22 cellular contexts compared by ENCODE assay signal in the genomic region with DNA sequence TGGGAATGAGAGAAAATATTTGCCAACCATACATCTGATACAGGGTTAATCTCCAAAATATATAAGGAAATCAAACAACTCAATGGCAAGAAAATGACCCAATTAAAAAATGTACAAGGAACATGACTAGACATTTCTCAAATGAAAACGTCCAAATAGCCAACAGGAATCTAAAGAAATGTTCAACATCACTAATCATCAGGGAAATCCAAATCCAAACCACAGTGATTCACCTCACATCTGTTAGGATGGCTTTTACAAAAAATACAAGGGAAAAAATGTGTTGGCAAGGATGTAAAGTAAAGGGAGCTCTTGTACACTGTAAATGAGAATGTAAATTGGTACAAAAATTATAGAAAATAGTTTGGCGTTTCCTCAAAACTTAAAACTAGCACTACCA.
"Had no signal": no experiment of that assay in that cellular context is flagged by ENCODE, and none has a peak within 500 bp of the region (broad histone marks: within the 10 kb centered on the region; RNA-seq: fewer than 3 reads in every experiment).

No MANE protein-coding gene starts in this region.

- H3K27ac ChIP-seq: cardiac muscle cell, colonic mucosa, epithelial cell of prostate, heart right ventricle, right atrium auricular region, spleen, tibial nerve had no signal

- H3K27me3 Mint-ChIP-seq: activated CD4-positive, alpha-beta T cell treated with anti-CD3 and anti-CD28 coated beads for 36 hours; brain had no signal

- DNase-seq: activated CD4-positive, alpha-beta T cell treated with anti-CD3 and anti-CD28 coated beads for 36 hours; activated CD4-positive, CD25-positive, alpha-beta regulatory T cell; activated naive CD4-positive, alpha-beta T cell; activated T-cell treated with anti-CD3 and anti-CD28 coated beads for 4 hours; activated T-cell treated with anti-CD3 and anti-CD28 coated beads, Interleukin-2, amount 50 U/mL, for 72 hours; cerebellar nuclear complex; colonic mucosa; effector CD8-positive, alpha-beta T cell; foreskin melanocyte; heart right ventricle; mesenchymal stem cell; natural killer cell; spleen; stimulated activated naive CD4-positive, alpha-beta T cell; T-helper 1 cell had no signal

- H3K4me3 ChIP-seq: cardiac muscle cell, colonic mucosa, heart right ventricle, right atrium auricular region, spleen, tibial nerve had no signal

- H3K36me3 ChIP-seq: cardiac muscle cell, colonic mucosa, heart right ventricle, right atrium auricular region, spleen, tibial nerve had no signal

- H3K27ac Mint-ChIP-seq: activated CD4-positive, alpha-beta T cell treated with anti-CD3 and anti-CD28 coated beads for 36 hours; activated naive CD4-positive, alpha-beta T cell treated with anti-CD3 and anti-CD28 coated beads, Interleukin-2, amount 50 U/mL, for 72 hours; activated T-cell treated with anti-CD3 and anti-CD28 coated beads, Interleukin-2, amount 50 U/mL, for 72 hours; brain; natural killer cell; T-helper 2 cell treated with Interferon-gamma antibody and Interleukin-4, amounts not matched to agents 5 μg/mL and 100 μg/mL, for 36 hours had no signal

- H3K36me3 Mint-ChIP-seq: brain had no signal

- H3K27me3 ChIP-seq: cardiac muscle cell, colonic mucosa, heart right ventricle, right atrium auricular region, spleen, tibial nerve had no signal

- ATAC-seq: activated CD4-positive, alpha-beta T cell treated with anti-CD3 and anti-CD28 coated beads for 36 hours; activated naive CD4-positive, alpha-beta T cell treated with anti-CD3 and anti-CD28 coated beads, Interleukin-2, amount 50 U/mL, for 72 hours; activated T-cell treated with anti-CD3 and anti-CD28 coated beads, Interleukin-2, amount 50 U/mL, for 72 hours; heart right ventricle; natural killer cell had no signal

- H3K4me3 Mint-ChIP-seq: activated CD4-positive, alpha-beta T cell treated with anti-CD3 and anti-CD28 coated beads for 36 hours; activated T-cell treated with anti-CD3 and anti-CD28 coated beads, Interleukin-2, amount 50 U/mL, for 72 hours; brain; natural killer cell; T-helper 2 cell treated with Interferon-gamma antibody and Interleukin-4, amounts not matched to agents 5 μg/mL and 100 μg/mL, for 36 hours had no signal

- H3K9me3 ChIP-seq: colonic mucosa had no signal

- H3K4me1 Mint-ChIP-seq: activated CD4-positive, alpha-beta T cell treated with anti-CD3 and anti-CD28 coated beads for 36 hours; brain; natural killer cell had no signal

- H3K4me1 ChIP-seq: colonic mucosa, heart right ventricle, right atrium auricular region, spleen, tibial nerve had no signal
